12 cellular contexts compared by ENCODE assay signal in genomic region chr19:48818234-48818823, GRCh38. TPM values are rescaled to one million over a fixed set of nuclear protein-coding genes. Genes with fewer than 3 reads are reported as not detected.
DNase-seq lines count a peak whose midpoint lies in the region; ATAC-seq and TF ChIP-seq lines count a peak whose summit lies in the region.
"Had no signal": no experiment of that assay in that cellular context is flagged by ENCODE, and none has a peak within 500 bp of the region (broad histone marks: within the 10 kb centered on the region; RNA-seq: fewer than 3 reads in every experiment).

No MANE protein-coding gene starts in this region.

- no peaks in the 10 kb centered on the region for H3K36me3 ChIP-seq in transverse colon

- H3K4me3 ChIP-seq in transverse colon = no peak overlapping the region
- H3K4me3 ChIP-seq: skin epidermis had no signal

- intact Hi-C loops in left colon (cut with DNase I, micrococcal nuclease) = no loop called here
- intact Hi-C loops in transverse colon (cut with DNase I; ENCODE audit: low total_unique reads) = no loop called here

- 47 to 60% methylated on average over 2 to 9 of the region's 9 CpGs for WGBS in transverse colon (ENCODE audit: low coverage in 1 of 2), 2 donors

- no peaks in the 10 kb centered on the region for H3K9me3 ChIP-seq in transverse colon

- peaks cover 14 to 26% (median 18%) of the 10 kb centered on the region in 4 donors for H3K4me1 ChIP-seq in transverse colon

- peak; percentile 60 for ATAC-seq in left colon
- ATAC-seq in HG03469 (IDR thresholded peaks at IDR 0.05; ENCODE audit: unreplicated experiment) = no peak

- no peak for TF ChIP-seq EP300 in transverse colon (IDR thresholded peaks at IDR 0.05; ENCODE audit: low read depth)

- TF ChIP-seq POLR2A in transverse colon (IDR thresholded peaks at IDR 0.05) = no peak

- TF ChIP-seq CTCF in transverse colon (IDR thresholded peaks at IDR 0.05) = no peak

- peak overlapping the region; percentile 62 to 82 (median 78) for H3K27ac ChIP-seq in transverse colon

- H3K27me3 ChIP-seq in transverse colon = no peaks in the 10 kb centered on the region

- DNase-seq in NCI-H1417 (lab: John Stamatoyannopoulos, UW) (peak; percentile 95 to 99 (median 99)), NCI-H510A treated with DMSO at 0.1 percent for 48 hours (lab: John Stamatoyannopoulos, UW) (peak; percentile 98), left colon (peak; percentile 49 to 66), transverse colon (peak; percentile 41), 8988T (no peak), C1 segment of cervical spinal cord (lab: John Stamatoyannopoulos, UW) (no peak)
- no peak for DNase-seq in activated CD8-positive, alpha-beta memory T cell treated with anti-CD3 and anti-CD28 coated beads, Interleukin-2, amount 50 U/mL, for 4 hours
- DNase-seq: activated CD4-positive, alpha-beta memory T cell treated with anti-CD3 and anti-CD28 coated beads for 36 hours; activated naive CD4-positive, alpha-beta T cell; glutamatergic neuron had no signal

- in situ Hi-C loops in transverse colon (cut with MboI; ENCODE audit: low pct_ligation_motif_present in 1 of 4, low pct_unique_long_range_greater_than_20kb in 1 of 4, low sequenced_read_pairs in 3 of 4) = no loop called here

RNA-seq across cellular contexts. Expression of gene BCAT2, which starts 7.5 kb away (rescaled TPM):
- total RNA-seq in left colon = 10 to 100 TPM; 57.5 to 78.0 TPM
- total RNA-seq in transverse colon = 10 to 100 TPM; 32.4 to 51.5 (median 42.8) TPM

RNA-seq across cellular contexts. Expression of gene HSD17B14, which starts 18.0 kb away (rescaled TPM):
- total RNA-seq in left colon (1 to 10 TPM; 3.3 to 4.6 TPM), transverse colon (10 to 100 TPM in 1 of 4 donors, 1 to 10 TPM in 3; 3.5 to 15.1 (median 5.4) TPM)

RNA-seq across cellular contexts. Expression of gene PLEKHA4, which starts 50.1 kb away (rescaled TPM):
- total RNA-seq in left colon = 1 to 10 TPM; 4.3 to 8.6 TPM
- total RNA-seq in transverse colon = 10 to 100 TPM in 2 of 4 donors, 1 to 10 TPM in 2; 2.6 to 34.4 (median 10.3) TPM

RNA-seq across cellular contexts. Expression of gene PPP1R15A, which starts 53.9 kb away (rescaled TPM):
- total RNA-seq in left colon (10 to 100 TPM; 39.4 to 40.4 TPM), transverse colon (100 to 1,000 TPM in 1 of 4 donors, 10 to 100 TPM in 3; 49.4 to 109 (median 69.5) TPM)

Comparison
In these comparisons a context has a peak if more than half of its experiments do, and no peak if none do; other contexts are left out.
1. DNase-seq: peak in NCI-H1417 (3 of 3), NCI-H510A treated with DMSO at 0.1 percent for 48 hours (single experiment), left colon (2 of 2) and transverse colon (single experiment); none in 8988T (single experiment), activated CD8-positive, alpha-beta memory T cell treated with anti-CD3 and anti-CD28 coated beads, Interleukin-2, amount 50 U/mL, for 4 hours (single experiment) and C1 segment of cervical spinal cord (0 of 14).